10 cellular contexts compared by ENCODE assay signal in the genomic region with DNA sequence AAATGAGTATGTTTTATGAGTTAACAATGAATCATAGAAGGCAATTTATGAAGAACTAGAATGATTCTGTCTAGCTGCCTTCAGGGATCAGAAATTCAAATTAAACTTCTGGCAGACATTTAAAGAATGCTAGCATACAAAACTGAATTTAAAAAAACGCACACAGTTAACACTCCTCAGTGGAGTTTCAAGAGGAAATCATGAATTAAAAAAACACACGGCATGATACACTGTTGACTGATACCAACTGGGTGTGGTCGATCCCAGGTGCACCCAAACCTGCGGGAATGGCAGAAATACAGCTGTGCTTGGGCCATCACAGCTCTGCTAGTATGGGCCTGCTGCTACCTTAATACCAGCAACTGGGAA.
DNase-seq lines count a peak whose midpoint lies in the region; ATAC-seq, FAIRE-seq and TF ChIP-seq lines count a peak whose summit lies in the region.
"Had no signal": no experiment of that assay in that cellular context is flagged by ENCODE, and none has a peak within 500 bp of the region (broad histone marks: within the 10 kb centered on the region; RNA-seq: fewer than 3 reads in every experiment).

No MANE protein-coding gene starts in this region.

- peak; percentile 21 for FAIRE-seq in GM18507 (lab: Jason Lieb, UNC)

- no peak overlapping the region for H3K27ac ChIP-seq in duodenal mucosa (ENCODE audit: low read depth, low read length)
- H3K27ac ChIP-seq in tibial nerve, result peak overlapping the region in 2 of 4 donors; percentile 90 to 94
- H3K27ac ChIP-seq: neutrophil had no signal

- 61 to 64% methylated on average over 4 of the region's 4 CpGs for WGBS in tibial nerve, 2 donors

- peak overlapping the region; percentile 80 for H3K27ac Mint-ChIP-seq in progenitor cell of endocrine pancreas

- DNase-seq in GM18507 (ENCODE audit: extremely low spot score, insufficient read length, low read depth), result no peak
- DNase-seq in NCI-H748 treated with DMSO at 0.1 percent for 48 hours (lab: John Stamatoyannopoulos, UW), result peak; percentile 77
- DNase-seq in progenitor cell of endocrine pancreas (ENCODE audit: low spot score, unreplicated experiment), result no peak
- DNase-seq in MG63, result no peak
- DNase-seq in tibial nerve (ENCODE audit: low spot score in 2 of 2), result no peak
- DNase-seq: OCI-M1 had no signal

- H3K4me1 Mint-ChIP-seq in progenitor cell of endocrine pancreas (ENCODE audit: low read depth), result peaks cover 80% of the 10 kb centered on the region

- ATAC-seq in GM18517 (IDR thresholded peaks at IDR 0.05; ENCODE audit: unreplicated experiment) (no peak), HG02798 (IDR thresholded peaks at IDR 0.05; ENCODE audit: poor library complexity, unreplicated experiment) (no peak)

- no peaks in the 10 kb centered on the region for H3K27me3 Mint-ChIP-seq in progenitor cell of endocrine pancreas

- H3K9me3 ChIP-seq in duodenal mucosa (ENCODE audit: control insufficient read depth in 1 of 2, low read length in 2 of 2) (no peaks in the 10 kb centered on the region), MG63 (no peaks in the 10 kb centered on the region), tibial nerve (no peaks in the 10 kb centered on the region)
- H3K9me3 ChIP-seq: neutrophil had no signal

- H3K4me3 Mint-ChIP-seq in progenitor cell of endocrine pancreas (ENCODE audit: low read depth), result no peak overlapping the region

- H3K36me3 ChIP-seq in duodenal mucosa (ENCODE audit: control insufficient read depth in 1 of 2, insufficient read depth in 2 of 2, low read length in 2 of 2) (peaks cover 3 to 12% of the 10 kb centered on the region in 2 donors), MG63 (peaks cover 7% of the 10 kb centered on the region), tibial nerve (no peaks in the 10 kb centered on the region)

- H3K4me3 ChIP-seq in duodenal mucosa (ENCODE audit: low read depth in 1 of 2, low read length in 2 of 2) (peak overlapping the region; percentile 13 to 26), MG63 (no peak overlapping the region), tibial nerve (no peak overlapping the region)

- no peak for TF ChIP-seq POLR2A in tibial nerve (IDR thresholded peaks at IDR 0.05)

- H3K9me3 Mint-ChIP-seq in progenitor cell of endocrine pancreas (ENCODE audit: low read depth), result no peaks in the 10 kb centered on the region

- TF ChIP-seq CTCF in progenitor cell of endocrine pancreas (IDR thresholded peaks at IDR 0.05; ENCODE audit: unreplicated experiment), result no peak
- no peak for TF ChIP-seq CTCF in tibial nerve (IDR thresholded peaks at IDR 0.05)

- H3K27me3 ChIP-seq in duodenal mucosa (ENCODE audit: control insufficient read depth in 1 of 2, insufficient read depth in 2 of 2, low read length in 2 of 2) (no peaks in the 10 kb centered on the region), MG63 (no peaks in the 10 kb centered on the region), tibial nerve (no peaks in the 10 kb centered on the region)
- H3K27me3 ChIP-seq: neutrophil had no signal

- peak overlapping the region in 1 of 2 donors; percentile 6 for H3K9ac ChIP-seq in duodenal mucosa (ENCODE audit: low read depth in 1 of 2, low read length in 2 of 2)

- no peak for TF ChIP-seq EP300 in tibial nerve (IDR thresholded peaks at IDR 0.05)

- H3K4me1 ChIP-seq in duodenal mucosa (ENCODE audit: control insufficient read depth in 1 of 2, insufficient read depth in 2 of 2, low read length in 2 of 2), result peaks cover 22 to 60% of the 10 kb centered on the region in 2 donors
- H3K4me1 ChIP-seq in tibial nerve, result peaks cover 0 to 89% (median 39%) of the 10 kb centered on the region in 4 donors

- H3K36me3 Mint-ChIP-seq in progenitor cell of endocrine pancreas (ENCODE audit: insufficient read depth), result peaks cover 9% of the 10 kb centered on the region

Comparison
In these comparisons a context has a peak if more than half of its experiments do, and no peak if none do; other contexts are left out.
1. H3K4me3 ChIP-seq: peak in duodenal mucosa (2 of 2); none in MG63 (single experiment) and tibial nerve (0 of 4).